In genomic region chr16:89445166-89445565, GRCh38 we compare ENCODE assay signal across 17 cellular contexts. TPM values are rescaled to one million over a fixed set of nuclear protein-coding genes. Genes with fewer than 3 reads are reported as not detected.
DNase-seq lines count a peak whose midpoint lies in the region; ATAC-seq and TF ChIP-seq lines count a peak whose summit lies in the region.
"Had no signal": no experiment of that assay in that cellular context is flagged by ENCODE, and none has a peak within 500 bp of the region (broad histone marks: within the 10 kb centered on the region; RNA-seq: fewer than 3 reads in every experiment).

No MANE protein-coding gene starts in this region.

- WGBS in esophagus, 2 donors = 65 to 74% methylated on average over 5 of the region's 5 CpGs

- H3K27me3 ChIP-seq in cardiac muscle cell (no peaks in the 10 kb centered on the region), esophagus (ENCODE audit: control insufficient read depth in 1 of 2, insufficient read depth in 2 of 2, low read length in 2 of 2) (no peaks in the 10 kb centered on the region)
- H3K27me3 ChIP-seq: upper lobe of left lung had no signal

- no peaks in the 10 kb centered on the region for H3K27me3 Mint-ChIP-seq in stimulated activated naive CD8-positive, alpha-beta T cell treated with anti-CD3 and anti-CD28 coated beads, Interleukin-15, amount 100 ng/mL, for 72 hours

- H3K9me3 ChIP-seq in cardiac muscle cell (ENCODE audit: low read depth) (no peaks in the 10 kb centered on the region), esophagus (ENCODE audit: control insufficient read depth in 2 of 2, insufficient read depth in 1 of 2, low read depth in 1 of 2, low read length in 1 of 2) (no peaks in the 10 kb centered on the region)
- H3K9me3 ChIP-seq: prostate gland, upper lobe of left lung had no signal

- no peak overlapping the region for H3K4me3 ChIP-seq in cardiac muscle cell
- H3K4me3 ChIP-seq in esophagus (ENCODE audit: low read depth in 1 of 2, low read length in 2 of 2) = no peak overlapping the region
- H3K4me3 ChIP-seq: prostate gland, upper lobe of left lung had no signal

- no peaks in the 10 kb centered on the region for H3K9me3 Mint-ChIP-seq in stimulated activated naive CD8-positive, alpha-beta T cell treated with anti-CD3 and anti-CD28 coated beads, Interleukin-15, amount 100 ng/mL, for 72 hours
- H3K9me3 Mint-ChIP-seq: activated T-helper 1 cell treated with anti-CD3 and anti-CD28 coated beads, Interleukin-12 subunit alpha, Interleukin-12 subunit beta, Interleukin-2, Interleukin-4 antibody, amounts not matched to agents 30 ng/mL and 10 ng/mL and 1 ng/mL, durations not matched to agents 14 hours and 24 hours and 36 hours had no signal

- no peak for DNase-seq in cardiac muscle cell (ENCODE audit: low read depth in 1 of 2, low spot score in 1 of 2)
- DNase-seq in left cardiac atrium = no peak
- no peak for DNase-seq in RWPE1 (ENCODE audit: low spot score)
- DNase-seq in stimulated activated naive CD8-positive, alpha-beta T cell treated with anti-CD3 and anti-CD28 coated beads, Interleukin-15, amount 100 ng/mL, for 72 hours = no peak
- no peak for DNase-seq in foreskin melanocyte
- DNase-seq in GM19240 (ENCODE audit: insufficient read length, low spot score) = no peak
- no peak for DNase-seq in KG1 (lab: John Stamatoyannopoulos, UW)
- DNase-seq: activated CD4-positive, CD25-positive, alpha-beta regulatory T cell treated with anti-CD3 and anti-CD28 coated beads, Interleukin-2, amount 50 U/mL, for 72 hours; DMS53; kidney; NCI-H2171; NK-92 treated with Interleukin-12 subunit alpha and Interleukin-12 subunit beta, amount 100 ng/mL, for 24 hours; upper lobe of left lung had no signal

- POLR2A ChIA-PET in RWPE1 (lab: Yijun Ruan, JAX; ENCODE audit: low non-redundant PET) = no interaction called here

- H3K27ac ChIP-seq in cardiac muscle cell = peak overlapping the region; percentile 89
- H3K27ac ChIP-seq in RWPE1 = peak overlapping the region; percentile 99
- peak overlapping the region; percentile 82 to 88 for H3K27ac ChIP-seq in esophagus (ENCODE audit: low read depth in 2 of 2, low read length in 1 of 2)

- ATAC-seq in left cardiac atrium = no peak
- ATAC-seq in stimulated activated naive CD8-positive, alpha-beta T cell treated with anti-CD3 and anti-CD28 coated beads, Interleukin-15, amount 100 ng/mL, for 72 hours = no peak
- ATAC-seq: SK-N-SH treated with all-trans-retinoic acid at 6 μM for 48 hours had no signal

- H3K27ac Mint-ChIP-seq in stimulated activated naive CD8-positive, alpha-beta T cell treated with anti-CD3 and anti-CD28 coated beads, Interleukin-15, amount 100 ng/mL, for 72 hours = no peak overlapping the region

- H3K4me1 ChIP-seq in cardiac muscle cell (ENCODE audit: low read depth) (peaks cover 53% of the 10 kb centered on the region), esophagus (ENCODE audit: control insufficient read depth in 2 of 2, insufficient read depth in 2 of 2, low read length in 1 of 2) (peaks cover 12 to 35% of the 10 kb centered on the region in 2 donors)

- H3K36me3 ChIP-seq in cardiac muscle cell (no peaks in the 10 kb centered on the region), esophagus (ENCODE audit: control insufficient read depth in 2 of 2, insufficient read depth in 2 of 2, low read length in 1 of 2) (no peaks in the 10 kb centered on the region)
- H3K36me3 ChIP-seq: prostate gland, upper lobe of left lung had no signal

- H3K4me1 Mint-ChIP-seq in stimulated activated naive CD8-positive, alpha-beta T cell treated with anti-CD3 and anti-CD28 coated beads, Interleukin-15, amount 100 ng/mL, for 72 hours = peaks cover 100% of the 10 kb centered on the region

- intact Hi-C loops in left cardiac atrium (cut with DNase I) = no loop called here

- no peak for TF ChIP-seq CTCF in cardiac muscle cell (IDR thresholded peaks at IDR 0.05; ENCODE audit: low read depth, low read length)
- TF ChIP-seq CTCF in RWPE1 (conservative IDR thresholded peaks at IDR 0.05; ENCODE audit: low read depth) = no peak

- CTCF ChIA-PET in RWPE1 (lab: Yijun Ruan, JAX) = interaction anchor here (0.6 to 1.0 kb wide), 2 partner anchors 34 to 71 kb away, joined by 3 to 7 read pairs; no protein-coding TSS in a partner anchor

- H3K4me3 Mint-ChIP-seq in stimulated activated naive CD8-positive, alpha-beta T cell treated with anti-CD3 and anti-CD28 coated beads, Interleukin-15, amount 100 ng/mL, for 72 hours = peak overlapping the region; percentile 33 to 46
- H3K4me3 Mint-ChIP-seq: activated T-helper 1 cell treated with anti-CD3 and anti-CD28 coated beads, Interleukin-12 subunit alpha, Interleukin-12 subunit beta, Interleukin-2, Interleukin-4 antibody, amounts not matched to agents 30 ng/mL and 10 ng/mL and 1 ng/mL, durations not matched to agents 14 hours and 24 hours and 36 hours had no signal

RNA-seq across cellular contexts. Expression of gene ANKRD11, which starts 45.2 kb away (rescaled TPM):
- total RNA-seq in cardiac muscle cell (70.1 and 111 TPM in 2 replicates), left cardiac atrium (10 to 100 TPM; 74.3 to 86.2 TPM)
- polyA plus RNA-seq in cardiac muscle cell (131 and 159 TPM in 2 replicates), esophagus (10 to 100 TPM; 37.1 to 73.5 TPM)
